Comparison of ENCODE assay signal across 11 cellular contexts in genomic region chr1:214438530-214438929, GRCh38.
A peak's percentile ranks its signal among the peaks of the same experiment; 100 is the strongest.
DNase-seq lines count a peak whose midpoint lies in the region; ATAC-seq, FAIRE-seq and TF ChIP-seq lines count a peak whose summit lies in the region.
"Had no signal": no experiment of that assay in that cellular context is flagged by ENCODE, and none has a peak within 500 bp of the region (broad histone marks: within the 10 kb centered on the region; RNA-seq: fewer than 3 reads in every experiment).

No MANE protein-coding gene starts in this region.

- TF ChIP-seq CTCF in GM12865 (IDR thresholded peaks at IDR 0.05; ENCODE audit: insufficient read depth, low read depth, low read length, missing control alignments) (no peak), GM23338 (conservative IDR thresholded peaks at IDR 0.05; ENCODE audit: low read depth in 2 of 2) (no peak), keratinocyte (optimal IDR thresholded peaks at IDR 0.05 in 1 of 3, IDR thresholded peaks at IDR 0.05 in 1 of 3, conservative IDR thresholded peaks at IDR 0.05 in 1 of 3; ENCODE audit: extremely low read depth in 1 of 3, insufficient read depth in 2 of 3, low read length in 3 of 3) (no peak)

- peak; percentile 20 for DNase-seq in GM12865 (ENCODE audit: low read depth)
- no peak for DNase-seq in GM23338 (ENCODE audit: low spot score)
- DNase-seq in RCC 7860 (ENCODE audit: low spot score), result no peak
- no peak for DNase-seq in keratinocyte (ENCODE audit: low read depth, low spot score)
- DNase-seq in HuH-7 (ENCODE audit: low spot score), result no peak
- DNase-seq in activated effector memory CD4-positive, alpha-beta T cell treated with Interleukin-2 at 50 U/mL for 16 hours, result no peak
- DNase-seq in NOMO-1 treated with DMSO at 0.1 percent for 48 hours (lab: John Stamatoyannopoulos, UW; ENCODE audit: unreplicated experiment), result no peak
- no peak for DNase-seq in stimulated activated naive B cell treated with anti-CD40 and anti-IgM and Interleukin-4, amounts not matched to agents 10 μg/mL and 1 μg/mL and 100 μg/mL, for 72 hours
- DNase-seq: activated CD4-positive, CD25-positive, alpha-beta regulatory T cell treated with anti-CD3 and anti-CD28 coated beads, Interleukin-2, amount 50 U/mL, for 72 hours; NCI-H1105 had no signal

- H3K9me1 ChIP-seq in keratinocyte (ENCODE audit: control insufficient read depth, extremely low read depth, insufficient read depth, low read length), result no peaks in the 10 kb centered on the region

- H3K36me3 Mint-ChIP-seq in GM23338 (ENCODE audit: low read depth), result peaks cover 4% of the 10 kb centered on the region; the same call in 2 of the 3 replicates
- H3K36me3 Mint-ChIP-seq in stimulated activated naive B cell treated with anti-CD40 and anti-IgM and Interleukin-4, amounts not matched to agents 10 μg/mL and 1 μg/mL and 100 μg/mL, for 72 hours, result no peaks in the 10 kb centered on the region

- H3K27ac Mint-ChIP-seq in GM23338, result peak overlapping the region; percentile 93; the same call in 1 of the 2 replicates
- H3K27ac Mint-ChIP-seq in stimulated activated naive B cell treated with anti-CD40 and anti-IgM and Interleukin-4, amounts not matched to agents 10 μg/mL and 1 μg/mL and 100 μg/mL, for 72 hours, result no peak overlapping the region

- ATAC-seq in GM23338, result no peak
- no peak for ATAC-seq in stimulated activated naive B cell treated with anti-CD40 and anti-IgM and Interleukin-4, amounts not matched to agents 10 μg/mL and 1 μg/mL and 100 μg/mL, for 72 hours (replicated peaks)

- H3K27ac ChIP-seq in GM23338 (ENCODE audit: low read depth) (peak overlapping the region; percentile 94), keratinocyte (ENCODE audit: control insufficient read depth, insufficient read depth, low read length) (peak overlapping the region; percentile 99)

- H3K9me2 ChIP-seq in GM23338 (ENCODE audit: insufficient read depth), result no peaks in the 10 kb centered on the region

- dilution Hi-C loops in keratinocyte (cut with MboI; ENCODE audit: extremely low pct_ligation_motif_present, low sequenced_read_pairs), result no loop called here

- H3K4me3 ChIP-seq in GM12865 (ENCODE audit: low read depth, low read length) (peak overlapping the region; percentile 47), GM23338 (no peak overlapping the region), keratinocyte (ENCODE audit: control insufficient read depth in 2 of 3, extremely low read depth in 1 of 3, insufficient read depth in 2 of 3, low read depth in 1 of 3, low read length in 3 of 3) (no peak overlapping the region)
- H3K4me3 ChIP-seq: esophagus muscularis mucosa had no signal

- H3K4me1 ChIP-seq in GM23338 (ENCODE audit: insufficient read depth), result peaks cover 54% of the 10 kb centered on the region
- H3K4me1 ChIP-seq in keratinocyte (ENCODE audit: control insufficient read depth, extremely low read depth, insufficient read depth, low read length), result peaks cover 45% of the 10 kb centered on the region

- H2AFZ ChIP-seq in GM23338, result no peak overlapping the region
- no peak overlapping the region for H2AFZ ChIP-seq in keratinocyte (ENCODE audit: control insufficient read depth, low read length)

- H3K36me3 ChIP-seq in GM23338 (ENCODE audit: insufficient read depth) (no peaks in the 10 kb centered on the region), keratinocyte (ENCODE audit: control insufficient read depth in 2 of 2, extremely low read depth in 1 of 2, insufficient read depth in 2 of 2, low read length in 2 of 2) (peaks cover 1 to 4% of the 10 kb centered on the region in 2 experiments)
- H3K36me3 ChIP-seq: esophagus muscularis mucosa had no signal

- no peaks in the 10 kb centered on the region for H3F3A ChIP-seq in GM23338 (replicated peaks; ENCODE audit: low read depth)

- no peaks in the 10 kb centered on the region for H4K20me1 ChIP-seq in GM23338 (replicated peaks; ENCODE audit: insufficient read depth)
- H4K20me1 ChIP-seq in keratinocyte (ENCODE audit: control insufficient read depth, extremely low read depth, insufficient read depth, low read length), result no peaks in the 10 kb centered on the region

- H3K27me3 Mint-ChIP-seq in GM23338 (ENCODE audit: insufficient read depth, low read depth, poor library complexity), result no peaks in the 10 kb centered on the region
- H3K27me3 Mint-ChIP-seq in stimulated activated naive B cell treated with anti-CD40 and anti-IgM and Interleukin-4, amounts not matched to agents 10 μg/mL and 1 μg/mL and 100 μg/mL, for 72 hours, result peaks cover 0 to 12% of the 10 kb centered on the region in 2 donors

- H3K9me3 Mint-ChIP-seq in GM23338, result peaks cover 3% of the 10 kb centered on the region; the same call in 1 of the 3 replicates
- H3K9me3 Mint-ChIP-seq in stimulated activated naive B cell treated with anti-CD40 and anti-IgM and Interleukin-4, amounts not matched to agents 10 μg/mL and 1 μg/mL and 100 μg/mL, for 72 hours, result no peaks in the 10 kb centered on the region

- peak overlapping the region; percentile 86 for H3K9ac ChIP-seq in keratinocyte (ENCODE audit: control insufficient read depth, extremely low read depth, insufficient read depth, low read length)

- peak; percentile 34 for FAIRE-seq in RCC 7860 (lab: Jason Lieb, UNC)
- no peak for FAIRE-seq in keratinocyte (lab: Jason Lieb, UNC)

- H3K27me3 ChIP-seq in GM23338 (ENCODE audit: insufficient read depth) (no peaks in the 10 kb centered on the region), keratinocyte (ENCODE audit: control insufficient read depth, extremely low read depth, insufficient read depth, low read length) (no peaks in the 10 kb centered on the region)
- H3K27me3 ChIP-seq: esophagus muscularis mucosa had no signal

- peak overlapping the region; percentile 12; the same call in 1 of the 2 replicates for H3K4me2 ChIP-seq in GM23338
- peak overlapping the region; percentile 97 for H3K4me2 ChIP-seq in keratinocyte (ENCODE audit: control insufficient read depth, extremely low read depth, insufficient read depth, low read depth, low read length)

- H3K9me3 ChIP-seq in keratinocyte (ENCODE audit: control insufficient read depth, low read depth, low read length), result no peaks in the 10 kb centered on the region
- H3K9me3 ChIP-seq: esophagus muscularis mucosa had no signal

- peaks cover 54% of the 10 kb centered on the region for H3K4me1 Mint-ChIP-seq in GM23338
- H3K4me1 Mint-ChIP-seq in stimulated activated naive B cell treated with anti-CD40 and anti-IgM and Interleukin-4, amounts not matched to agents 10 μg/mL and 1 μg/mL and 100 μg/mL, for 72 hours, result peaks cover 2 to 6% of the 10 kb centered on the region in 2 donors

- H3K79me2 ChIP-seq in GM23338 (replicated peaks; ENCODE audit: insufficient read depth) (peaks cover 42% of the 10 kb centered on the region), keratinocyte (ENCODE audit: control insufficient read depth, insufficient read depth, low read length) (peaks cover 57% of the 10 kb centered on the region)

- H3K4me3 Mint-ChIP-seq in GM23338, result no peak overlapping the region
- no peak overlapping the region for H3K4me3 Mint-ChIP-seq in stimulated activated naive B cell treated with anti-CD40 and anti-IgM and Interleukin-4, amounts not matched to agents 10 μg/mL and 1 μg/mL and 100 μg/mL, for 72 hours

TF ChIP-seq in GM23338, 12 proteins besides CTCF, POLR2A, EP300 and RAD21:
- TF ChIP-seq, protein P1, sequence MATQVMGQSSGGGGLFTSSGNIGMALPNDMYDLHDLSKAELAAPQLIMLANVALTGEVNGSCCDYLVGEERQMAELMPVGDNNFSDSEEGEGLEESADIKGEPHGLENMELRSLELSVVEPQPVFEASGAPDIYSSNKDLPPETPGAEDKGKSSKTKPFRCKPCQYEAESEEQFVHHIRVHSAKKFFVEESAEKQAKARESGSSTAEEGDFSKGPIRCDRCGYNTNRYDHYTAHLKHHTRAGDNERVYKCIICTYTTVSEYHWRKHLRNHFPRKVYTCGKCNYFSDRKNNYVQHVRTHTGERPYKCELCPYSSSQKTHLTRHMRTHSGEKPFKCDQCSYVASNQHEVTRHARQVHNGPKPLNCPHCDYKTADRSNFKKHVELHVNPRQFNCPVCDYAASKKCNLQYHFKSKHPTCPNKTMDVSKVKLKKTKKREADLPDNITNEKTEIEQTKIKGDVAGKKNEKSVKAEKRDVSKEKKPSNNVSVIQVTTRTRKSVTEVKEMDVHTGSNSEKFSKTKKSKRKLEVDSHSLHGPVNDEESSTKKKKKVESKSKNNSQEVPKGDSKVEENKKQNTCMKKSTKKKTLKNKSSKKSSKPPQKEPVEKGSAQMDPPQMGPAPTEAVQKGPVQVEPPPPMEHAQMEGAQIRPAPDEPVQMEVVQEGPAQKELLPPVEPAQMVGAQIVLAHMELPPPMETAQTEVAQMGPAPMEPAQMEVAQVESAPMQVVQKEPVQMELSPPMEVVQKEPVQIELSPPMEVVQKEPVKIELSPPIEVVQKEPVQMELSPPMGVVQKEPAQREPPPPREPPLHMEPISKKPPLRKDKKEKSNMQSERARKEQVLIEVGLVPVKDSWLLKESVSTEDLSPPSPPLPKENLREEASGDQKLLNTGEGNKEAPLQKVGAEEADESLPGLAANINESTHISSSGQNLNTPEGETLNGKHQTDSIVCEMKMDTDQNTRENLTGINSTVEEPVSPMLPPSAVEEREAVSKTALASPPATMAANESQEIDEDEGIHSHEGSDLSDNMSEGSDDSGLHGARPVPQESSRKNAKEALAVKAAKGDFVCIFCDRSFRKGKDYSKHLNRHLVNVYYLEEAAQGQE (IDR thresholded peaks at IDR 0.05; ENCODE audit: unreplicated experiment), result no peak
- TF ChIP-seq ZNF331 (CRISPR knock-in tag; IDR thresholded peaks at IDR 0.05; ENCODE audit: low read depth), result no peak
- no peak for TF ChIP-seq EZH2 (IDR thresholded peaks at IDR 0.05; ENCODE audit: low read depth, unreplicated experiment)
- TF ChIP-seq NANOG (IDR thresholded peaks at IDR 0.05; ENCODE audit: borderline replicate concordance), result no peak
- TF ChIP-seq CREB1 (CRISPR knock-in tag; IDR thresholded peaks at IDR 0.05; ENCODE audit: low read depth), result no peak
- TF ChIP-seq JUNB (IDR thresholded peaks at IDR 0.05; ENCODE audit: unreplicated experiment), result no peak
